23 cellular contexts compared by ENCODE assay signal in the genomic region with DNA sequence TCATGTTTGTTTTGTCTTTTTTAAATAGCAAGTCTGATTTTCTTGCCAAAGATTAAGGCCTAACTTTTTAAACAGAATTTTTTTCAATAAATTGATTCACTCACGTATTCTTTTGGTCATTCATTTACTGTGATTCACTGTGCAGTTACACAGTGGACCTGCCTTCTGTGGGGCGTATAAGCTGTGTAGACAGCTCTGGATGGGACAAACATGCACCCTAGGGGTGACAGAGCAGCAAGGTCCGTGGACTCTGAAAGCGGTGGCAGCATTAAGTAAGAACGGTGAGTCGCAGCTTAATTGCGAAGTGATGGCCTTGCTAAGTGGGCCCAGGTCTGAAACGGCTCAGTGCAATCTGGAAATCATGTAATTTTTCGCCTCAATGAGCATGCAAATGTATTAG.
"Had no signal": no experiment of that assay in that cellular context is flagged by ENCODE, and none has a peak within 500 bp of the region (broad histone marks: within the 10 kb centered on the region; RNA-seq: fewer than 3 reads in every experiment).

No MANE protein-coding gene starts in this region.

- H3K9ac ChIP-seq: parathyroid adenoma had no signal

- H3K79me2 ChIP-seq: parathyroid adenoma had no signal

- DNase-seq: cortex of kidney; dorsolateral prefrontal cortex; effector memory CD4-positive, alpha-beta T cell; gastrocnemius medialis; left ventricle myocardium superior; mesenchymal stem cell; midbrain; naive B cell; psoas muscle; sigmoid colon; stimulated activated CD4-positive, alpha-beta T cell treated with anti-CD3 and anti-CD28 coated beads, Interleukin-4, amount 100 ng/mL, for 1 hour; stimulated activated CD8-positive, alpha-beta memory T cell treated with anti-CD3 and anti-CD28 coated beads, Interleukin-4, amount 100 ng/mL, for 48 hours; stimulated activated naive CD8-positive, alpha-beta T cell treated with anti-CD3 and anti-CD28 coated beads, Interleukin-15, Interleukin-2, amounts not matched to agents 100 U/mL and 50 U/mL, for 24 hours; thyroid gland; upper lobe of left lung had no signal

- H3K36me3 ChIP-seq: esophagus muscularis mucosa, gastrocnemius medialis, sigmoid colon, suprapubic skin, thyroid gland, upper lobe of left lung, vagina had no signal

- H3K4me1 ChIP-seq: esophagus muscularis mucosa, gastrocnemius medialis, parathyroid adenoma, psoas muscle, sigmoid colon, suprapubic skin, thyroid gland, upper lobe of left lung, vagina had no signal

- ATAC-seq: gastrocnemius medialis; left ventricle myocardium superior; psoas muscle; stimulated activated naive CD8-positive, alpha-beta T cell treated with anti-CD3 and anti-CD28 coated beads, Interleukin-15, Interleukin-2, amounts not matched to agents 100 U/mL and 50 U/mL, for 24 hours had no signal

- H3K27ac ChIP-seq: dorsolateral prefrontal cortex, epithelial cell of prostate, esophagus muscularis mucosa, gastrocnemius medialis, parathyroid adenoma, psoas muscle, sigmoid colon, skin epidermis, suprapubic skin, thyroid gland, upper lobe of left lung, vagina had no signal

- H2AFZ ChIP-seq: parathyroid adenoma had no signal

- FAIRE-seq: keratinocyte had no signal

- H3K27me3 ChIP-seq: dorsolateral prefrontal cortex, gastrocnemius medialis, sigmoid colon, suprapubic skin, thyroid gland, upper lobe of left lung, vagina had no signal

- H3K9me3 ChIP-seq: esophagus muscularis mucosa, gastrocnemius medialis, psoas muscle, sigmoid colon, suprapubic skin, thyroid gland, upper lobe of left lung, vagina had no signal

- H3K4me3 ChIP-seq: dorsolateral prefrontal cortex, esophagus muscularis mucosa, gastrocnemius medialis, lung, psoas muscle, sigmoid colon, skin epidermis, suprapubic skin, thyroid gland, upper lobe of left lung, vagina had no signal
